ENCODE assay signal across 1 cellular context in genomic region chr5:149415245-149415967, GRCh38.
TF ChIP-seq lines count a peak whose summit lies in the region.

No MANE protein-coding gene starts in this region.

TF ChIP-seq in liver, 16 proteins besides CTCF, POLR2A, EP300 and RAD21 (continued from another document):
- TF ChIP-seq, protein P1, sequence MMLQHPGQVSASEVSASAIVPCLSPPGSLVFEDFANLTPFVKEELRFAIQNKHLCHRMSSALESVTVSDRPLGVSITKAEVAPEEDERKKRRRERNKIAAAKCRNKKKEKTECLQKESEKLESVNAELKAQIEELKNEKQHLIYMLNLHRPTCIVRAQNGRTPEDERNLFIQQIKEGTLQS (IDR thresholded peaks at IDR 0.05), result no peak
- no peak for TF ChIP-seq TAF1 (conservative IDR thresholded peaks at IDR 0.05)
- TF ChIP-seq, protein P2, sequence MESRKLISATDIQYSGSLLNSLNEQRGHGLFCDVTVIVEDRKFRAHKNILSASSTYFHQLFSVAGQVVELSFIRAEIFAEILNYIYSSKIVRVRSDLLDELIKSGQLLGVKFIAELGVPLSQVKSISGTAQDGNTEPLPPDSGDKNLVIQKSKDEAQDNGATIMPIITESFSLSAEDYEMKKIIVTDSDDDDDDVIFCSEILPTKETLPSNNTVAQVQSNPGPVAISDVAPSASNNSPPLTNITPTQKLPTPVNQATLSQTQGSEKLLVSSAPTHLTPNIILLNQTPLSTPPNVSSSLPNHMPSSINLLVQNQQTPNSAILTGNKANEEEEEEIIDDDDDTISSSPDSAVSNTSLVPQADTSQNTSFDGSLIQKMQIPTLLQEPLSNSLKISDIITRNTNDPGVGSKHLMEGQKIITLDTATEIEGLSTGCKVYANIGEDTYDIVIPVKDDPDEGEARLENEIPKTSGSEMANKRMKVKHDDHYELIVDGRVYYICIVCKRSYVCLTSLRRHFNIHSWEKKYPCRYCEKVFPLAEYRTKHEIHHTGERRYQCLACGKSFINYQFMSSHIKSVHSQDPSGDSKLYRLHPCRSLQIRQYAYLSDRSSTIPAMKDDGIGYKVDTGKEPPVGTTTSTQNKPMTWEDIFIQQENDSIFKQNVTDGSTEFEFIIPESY (IDR thresholded peaks at IDR 0.05), result no peak
- no peak for TF ChIP-seq MAX (IDR thresholded peaks at IDR 0.05)
- no peak for TF ChIP-seq FOXA1 (IDR thresholded peaks at IDR 0.05)
- TF ChIP-seq GABPA (IDR thresholded peaks at IDR 0.05 in 1 of 2, conservative IDR thresholded peaks at IDR 0.05 in 1 of 2), result no peak
- no peak for TF ChIP-seq SP1 (IDR thresholded peaks at IDR 0.05)
- TF ChIP-seq RXRA (IDR thresholded peaks at IDR 0.05), result no peak
- TF ChIP-seq YY1 (IDR thresholded peaks at IDR 0.05), result no peak
